Comparison of ENCODE assay signal across 1 cellular context in genomic region chr12:98644712-98645571, GRCh38.
TF ChIP-seq lines count a peak whose summit lies in the region.

TSS of gene APAF1 (plus strand) at chr12:98645290. CDS start at chr12:98648360, 3,070 bp downstream.
TSS of gene IKBIP (minus strand) at chr12:98644788. CDS start at chr12:98644701, 87 bp downstream.

TF ChIP-seq in SK-N-SH, 30 proteins besides CTCF, POLR2A, EP300 and RAD21 (continued from another document):
- no peak; the same call in 1 of the 2 replicates for TF ChIP-seq PBX3 (IDR thresholded peaks at IDR 0.05)
- TF ChIP-seq USF2 (IDR thresholded peaks at IDR 0.05; ENCODE audit: borderline replicate concordance, low read depth, low read length) = no peak
- 0 out of 2 replicates have a peak, but pooled peaks have one; percentile 15 for TF ChIP-seq NFIC (IDR thresholded peaks at IDR 0.05; ENCODE audit: borderline replicate concordance)
- no peak for TF ChIP-seq IRF3 (IDR thresholded peaks at IDR 0.05; ENCODE audit: low read depth, low read length)
- no peak for TF ChIP-seq TCF12 (IDR thresholded peaks at IDR 0.05)
- no peak for TF ChIP-seq FOXM1 (IDR thresholded peaks at IDR 0.05; ENCODE audit: low read depth)
